ENCODE assay signal across 22 cellular contexts in genomic region chr1:54270543-54270942, GRCh38.
DNase-seq lines count a peak whose midpoint lies in the region; ATAC-seq and TF ChIP-seq lines count a peak whose summit lies in the region.
"Had no signal": no experiment of that assay in that cellular context is flagged by ENCODE, and none has a peak within 500 bp of the region (broad histone marks: within the 10 kb centered on the region; RNA-seq: fewer than 3 reads in every experiment).

No MANE protein-coding gene starts in this region.

- no peak for TF ChIP-seq POLR2A in tibial nerve (IDR thresholded peaks at IDR 0.05)

- no peak overlapping the region for H3K4me3 ChIP-seq in tibial nerve
- H3K4me3 ChIP-seq: lung, mucosa of descending colon had no signal

- H3K36me3 ChIP-seq in tibial nerve: no peaks in the 10 kb centered on the region

- peak overlapping the region in 1 of 2 donors; percentile 80 for H3K27ac Mint-ChIP-seq in stimulated activated naive CD8-positive, alpha-beta T cell treated with anti-CD3 and anti-CD28 coated beads, Interleukin-15, amount 100 ng/mL, for 72 hours
- peak overlapping the region; percentile 33 for H3K27ac Mint-ChIP-seq in activated T-helper 2 cell treated with anti-CD3 and anti-CD28 coated beads, Interferon-gamma antibody, Interleukin-2, Interleukin-4, amounts not matched to agents 10 μg/mL and 5 μg/mL and 100 μg/mL, durations not matched to agents 14 hours and 24 hours and 36 hours
- H3K27ac Mint-ChIP-seq in naive thymus-derived CD8-positive, alpha-beta T cell: peak overlapping the region in 6 of 10 donors; percentile 7 to 86 (median 70)
- H3K27ac Mint-ChIP-seq: T-helper 2 cell treated with Interferon-gamma antibody and Interleukin-4, amounts not matched to agents 5 μg/mL and 100 μg/mL, for 36 hours had no signal

- intact Hi-C loops in activated T-helper 2 cell treated with anti-CD3 and anti-CD28 coated beads, Interferon-gamma antibody, Interleukin-2, Interleukin-4, amounts not matched to agents 10 μg/mL and 5 μg/mL and 100 μg/mL, durations not matched to agents 14 hours and 24 hours and 36 hours (cut with micrococcal nuclease): no loop called here

- no peaks in the 10 kb centered on the region for H3K27me3 Mint-ChIP-seq in stimulated activated naive CD8-positive, alpha-beta T cell treated with anti-CD3 and anti-CD28 coated beads, Interleukin-15, amount 100 ng/mL, for 72 hours
- no peaks in the 10 kb centered on the region for H3K27me3 Mint-ChIP-seq in activated T-helper 2 cell treated with anti-CD3 and anti-CD28 coated beads, Interferon-gamma antibody, Interleukin-2, Interleukin-4, amounts not matched to agents 10 μg/mL and 5 μg/mL and 100 μg/mL, durations not matched to agents 14 hours and 24 hours and 36 hours (ENCODE audit: low read depth)
- H3K27me3 Mint-ChIP-seq in naive thymus-derived CD8-positive, alpha-beta T cell: no peaks in the 10 kb centered on the region

- POLR2A ChIA-PET in naive thymus-derived CD8-positive, alpha-beta T cell (lab: Charles Lee): interaction anchor here (1.0 to 1.8 kb wide), 3 partner anchors 14 to 135 kb away, joined by 3 to 5 read pairs (median 4); partner anchors contain the start of gene SSBP3

- peaks cover 63% of the 10 kb centered on the region for H3K4me1 Mint-ChIP-seq in stimulated activated naive CD8-positive, alpha-beta T cell treated with anti-CD3 and anti-CD28 coated beads, Interleukin-15, amount 100 ng/mL, for 72 hours
- peaks cover 15% of the 10 kb centered on the region for H3K4me1 Mint-ChIP-seq in activated T-helper 2 cell treated with anti-CD3 and anti-CD28 coated beads, Interferon-gamma antibody, Interleukin-2, Interleukin-4, amounts not matched to agents 10 μg/mL and 5 μg/mL and 100 μg/mL, durations not matched to agents 14 hours and 24 hours and 36 hours (ENCODE audit: low read depth)
- H3K4me1 Mint-ChIP-seq in naive thymus-derived CD8-positive, alpha-beta T cell: peaks cover 14 to 72% (median 42%) of the 10 kb centered on the region in 4 donors

- H3K9me3 Mint-ChIP-seq in stimulated activated naive CD8-positive, alpha-beta T cell treated with anti-CD3 and anti-CD28 coated beads, Interleukin-15, amount 100 ng/mL, for 72 hours: no peaks in the 10 kb centered on the region
- no peaks in the 10 kb centered on the region for H3K9me3 Mint-ChIP-seq in activated T-helper 2 cell treated with anti-CD3 and anti-CD28 coated beads, Interferon-gamma antibody, Interleukin-2, Interleukin-4, amounts not matched to agents 10 μg/mL and 5 μg/mL and 100 μg/mL, durations not matched to agents 14 hours and 24 hours and 36 hours
- H3K9me3 Mint-ChIP-seq in naive thymus-derived CD8-positive, alpha-beta T cell: no peaks in the 10 kb centered on the region
- H3K9me3 Mint-ChIP-seq: neural crest cell; T-helper 2 cell treated with Interferon-gamma antibody and Interleukin-4, amounts not matched to agents 5 μg/mL and 100 μg/mL, for 36 hours had no signal

- no peak for DNase-seq in stimulated activated naive CD8-positive, alpha-beta T cell treated with anti-CD3 and anti-CD28 coated beads, Interleukin-15, amount 100 ng/mL, for 72 hours
- no peak for DNase-seq in stimulated activated naive CD8-positive, alpha-beta T cell treated with anti-CD3 and anti-CD28 coated beads, Interleukin-15, Interleukin-2, amounts not matched to agents 100 U/mL and 50 U/mL, for 24 hours
- DNase-seq in activated T-helper 2 cell treated with anti-CD3 and anti-CD28 coated beads, Interferon-gamma antibody, Interleukin-2, Interleukin-4, amounts not matched to agents 10 μg/mL and 5 μg/mL and 100 μg/mL, durations not matched to agents 14 hours and 24 hours and 36 hours (ENCODE audit: low spot score): no peak
- DNase-seq in naive thymus-derived CD8-positive, alpha-beta T cell: peak in 1 of 10 donors; percentile 34
- DNase-seq in tibial nerve (ENCODE audit: low spot score in 2 of 2) (no peak), NCI-H446 (lab: John Stamatoyannopoulos, UW) (no peak), COLO829 (ENCODE audit: low spot score) (no peak)
- DNase-seq: activated CD4-positive, alpha-beta T cell treated with anti-CD3 and anti-CD28 coated beads for 48 hours; effector CD4-positive, alpha-beta T cell; Karpas-422; kidney glomerular epithelial cell; mucosa of descending colon; NCI-H1436; NCI-H345; OCI-M1; SK-N-SH; stimulated activated CD4-positive, alpha-beta T cell treated with anti-CD3 and anti-CD28 coated beads, Interleukin-2, amount 100 ng/mL, for 48 hours had no signal

- no peaks in the 10 kb centered on the region for H3K27me3 ChIP-seq in tibial nerve

- H3K4me3 Mint-ChIP-seq in stimulated activated naive CD8-positive, alpha-beta T cell treated with anti-CD3 and anti-CD28 coated beads, Interleukin-15, amount 100 ng/mL, for 72 hours: no peak overlapping the region
- H3K4me3 Mint-ChIP-seq in activated T-helper 2 cell treated with anti-CD3 and anti-CD28 coated beads, Interferon-gamma antibody, Interleukin-2, Interleukin-4, amounts not matched to agents 10 μg/mL and 5 μg/mL and 100 μg/mL, durations not matched to agents 14 hours and 24 hours and 36 hours (ENCODE audit: low read depth): no peak overlapping the region
- H3K4me3 Mint-ChIP-seq in naive thymus-derived CD8-positive, alpha-beta T cell: no peak overlapping the region
- H3K4me3 Mint-ChIP-seq: neural crest cell; T-helper 2 cell treated with Interferon-gamma antibody and Interleukin-4, amounts not matched to agents 5 μg/mL and 100 μg/mL, for 36 hours had no signal

- WGBS in tibial nerve, 2 donors: 82 to 85% methylated on average over 7 of the region's 7 CpGs

- no peak for TF ChIP-seq EP300 in tibial nerve (IDR thresholded peaks at IDR 0.05)

- no peak for TF ChIP-seq CTCF in tibial nerve (IDR thresholded peaks at IDR 0.05)

- peak; percentile 29 for ATAC-seq in stimulated activated naive CD8-positive, alpha-beta T cell treated with anti-CD3 and anti-CD28 coated beads, Interleukin-15, amount 100 ng/mL, for 72 hours
- ATAC-seq in stimulated activated naive CD8-positive, alpha-beta T cell treated with anti-CD3 and anti-CD28 coated beads, Interleukin-15, Interleukin-2, amounts not matched to agents 100 U/mL and 50 U/mL, for 24 hours: no peak
- ATAC-seq in naive thymus-derived CD8-positive, alpha-beta T cell: peak; percentile 48 to 52
- no peak for ATAC-seq in HG03342 (IDR thresholded peaks at IDR 0.05; ENCODE audit: unreplicated experiment)
- ATAC-seq: mucosa of descending colon, right cardiac atrium had no signal

- H3K4me1 ChIP-seq in tibial nerve: peaks cover 13 to 89% (median 50%) of the 10 kb centered on the region in 4 donors

- H3K9me3 ChIP-seq in tibial nerve: no peaks in the 10 kb centered on the region
- H3K9me3 ChIP-seq: mucosa of descending colon, SK-N-SH had no signal

- H3K36me3 Mint-ChIP-seq in activated T-helper 2 cell treated with anti-CD3 and anti-CD28 coated beads, Interferon-gamma antibody, Interleukin-2, Interleukin-4, amounts not matched to agents 10 μg/mL and 5 μg/mL and 100 μg/mL, durations not matched to agents 14 hours and 24 hours and 36 hours (ENCODE audit: low read depth): no peaks in the 10 kb centered on the region
- peaks cover 0 to 2% (median 0%) of the 10 kb centered on the region in 3 donors for H3K36me3 Mint-ChIP-seq in naive thymus-derived CD8-positive, alpha-beta T cell

- H3K27ac ChIP-seq in tibial nerve: peak overlapping the region; percentile 82 to 98 (median 94)

Comparison
In these comparisons a context has a peak if more than half of its experiments do, and no peak if none do; other contexts are left out.
1. ATAC-seq: peak in stimulated activated naive CD8-positive, alpha-beta T cell treated with anti-CD3 and anti-CD28 coated beads, Interleukin-15, amount 100 ng/mL, for 72 hours (single experiment) and naive thymus-derived CD8-positive, alpha-beta T cell (2 of 2); none in stimulated activated naive CD8-positive, alpha-beta T cell treated with anti-CD3 and anti-CD28 coated beads, Interleukin-15, Interleukin-2, amounts not matched to agents 100 U/mL and 50 U/mL, for 24 hours (single experiment) and HG03342 (single experiment).